In genomic region chr9:98992885-98993569, GRCh38 we compare ENCODE assay signal across 9 cellular contexts. TPM values are rescaled to one million over a fixed set of nuclear protein-coding genes. Genes with fewer than 3 reads are reported as not detected.
DNase-seq lines count a peak whose midpoint lies in the region; ATAC-seq and TF ChIP-seq lines count a peak whose summit lies in the region.
"Had no signal": no experiment of that assay in that cellular context is flagged by ENCODE, and none has a peak within 500 bp of the region (broad histone marks: within the 10 kb centered on the region; RNA-seq: fewer than 3 reads in every experiment).

No MANE protein-coding gene starts in this region.

- peak; percentile 33 for ATAC-seq in GM18505 (IDR thresholded peaks at IDR 0.05; ENCODE audit: unreplicated experiment)
- peak; percentile 33 for ATAC-seq in GM21360 (IDR thresholded peaks at IDR 0.05; ENCODE audit: unreplicated experiment)
- peak; percentile 27 for ATAC-seq in HG03342 (IDR thresholded peaks at IDR 0.05; ENCODE audit: unreplicated experiment)
- ATAC-seq in GM18867 (IDR thresholded peaks at IDR 0.05; ENCODE audit: unreplicated experiment) = no peak
- no peak for ATAC-seq in HG03439 (IDR thresholded peaks at IDR 0.05; ENCODE audit: unreplicated experiment)

- no peaks in the 10 kb centered on the region for H3K27me3 ChIP-seq in muscle layer of colon (ENCODE audit: control insufficient read depth in 1 of 2, insufficient read depth in 2 of 2, low read length in 2 of 2)

- no peaks in the 10 kb centered on the region for H3K9me3 ChIP-seq in muscle layer of colon (ENCODE audit: low read length)

- peaks cover 52% of the 10 kb centered on the region for H3K4me1 ChIP-seq in muscle layer of colon (ENCODE audit: insufficient read depth, low read length)

- no peak overlapping the region for H3K9ac ChIP-seq in muscle layer of colon (ENCODE audit: low read length)

- TF ChIP-seq POLR2A in GM18505 (IDR thresholded peaks at IDR 0.05; ENCODE audit: borderline replicate concordance, extremely low read depth, insufficient read depth, insufficient read length) = no peak

- peak overlapping the region; percentile 12 for H3K27ac ChIP-seq in muscle layer of colon (ENCODE audit: low read depth, low read length)

- peaks cover 16% of the 10 kb centered on the region for H3K36me3 ChIP-seq in muscle layer of colon (ENCODE audit: insufficient read depth, low read length)

- DNase-seq in cerebellum (ENCODE audit: low spot score) (no peak), NCI-H2029 treated with DMSO at 0.1 percent for 48 hours (lab: John Stamatoyannopoulos, UW) (no peak)
- DNase-seq: NCI-H526 treated with DMSO at 0.1 percent for 48 hours had no signal

- H3K4me3 ChIP-seq in muscle layer of colon (ENCODE audit: low read depth in 1 of 2, low read length in 2 of 2) = no peak overlapping the region

RNA-seq across cellular contexts. Expression of gene COL15A1, which starts 49.3 kb away (rescaled TPM):
- 23.2 TPM for total RNA-seq in cerebellum

Comparison
In these comparisons a context has a peak if more than half of its experiments do, and no peak if none do; other contexts are left out.
1. ATAC-seq: peak in GM18505 (single experiment), GM21360 (single experiment) and HG03342 (single experiment); none in GM18867 (single experiment) and HG03439 (single experiment).